In genomic region chr19:52190679-52191293, GRCh38 we compare ENCODE assay signal across 8 cellular contexts.
DNase-seq lines count a peak whose midpoint lies in the region; ATAC-seq and TF ChIP-seq lines count a peak whose summit lies in the region.

No MANE protein-coding gene starts in this region.

- H3K36me3 ChIP-seq in HUES6 (ENCODE audit: control insufficient read depth, insufficient read depth, low read length), result peaks cover 26% of the 10 kb centered on the region

- no peak for TF ChIP-seq CTCF in GM10266 (IDR thresholded peaks at IDR 0.05; ENCODE audit: control insufficient read depth, insufficient read depth, low read depth, missing control alignments)

- DNase-seq in DMS 273 treated with DMSO at 0.1 percent for 48 hours (lab: John Stamatoyannopoulos, UW), result peak; percentile 53
- no peak for DNase-seq in GM10266 (ENCODE audit: extremely low spot score)
- DNase-seq in T-helper 9 cell, result no peak

- H3K27ac ChIP-seq in HUES6 (ENCODE audit: low read depth, low read length) (peak overlapping the region; percentile 98; the same call in 1 of the 2 replicates), angular gyrus (ENCODE audit: low read depth, low read length) (peak overlapping the region; percentile 100), skin epidermis (peak overlapping the region in 20 of 21 experiments; percentile 91 to 100 (median 99))

- H3K9ac ChIP-seq in HUES6 (ENCODE audit: low read length), result peak overlapping the region; percentile 99

- H3K27me3 ChIP-seq in HUES6 (ENCODE audit: control insufficient read depth, insufficient read depth, low read length), result no peaks in the 10 kb centered on the region

- peak overlapping the region; percentile 95 for H3K4me3 ChIP-seq in HUES6 (ENCODE audit: low read depth, low read length)
- peak overlapping the region; percentile 88 for H3K4me3 ChIP-seq in iPS-18c (ENCODE audit: insufficient read depth, low read depth, low read length)
- H3K4me3 ChIP-seq in skin epidermis, result peak overlapping the region; percentile 69 to 92 (median 80)

- H3K4me1 ChIP-seq in HUES6 (ENCODE audit: control insufficient read depth, insufficient read depth, low read length), result peaks cover 19% of the 10 kb centered on the region; the same call in 1 of the 2 replicates

- H3K9me3 ChIP-seq in HUES6 (ENCODE audit: control insufficient read depth, insufficient read depth, low read depth, low read length) (no peaks in the 10 kb centered on the region), iPS-18c (ENCODE audit: control insufficient read depth, insufficient read depth, low read length) (peaks cover 2% of the 10 kb centered on the region)

- ATAC-seq in HG03439 (IDR thresholded peaks at IDR 0.05; ENCODE audit: unreplicated experiment), result no peak
